9 cellular contexts compared by ENCODE assay signal in genomic region chr15:89662893-89663673, GRCh38. TPM values are rescaled to one million over a fixed set of nuclear protein-coding genes. Genes with fewer than 3 reads are reported as not detected.
DNase-seq lines count a peak whose midpoint lies in the region; ATAC-seq and TF ChIP-seq lines count a peak whose summit lies in the region.
"Had no signal": no experiment of that assay in that cellular context is flagged by ENCODE, and none has a peak within 500 bp of the region (broad histone marks: within the 10 kb centered on the region; RNA-seq: fewer than 3 reads in every experiment).

No MANE protein-coding gene starts in this region.

- H3K27me3 ChIP-seq in SK-N-SH (ENCODE audit: insufficient read depth), result no peaks in the 10 kb centered on the region

- H3K9ac ChIP-seq in SK-N-SH, result peak overlapping the region; percentile 34; the same call in 1 of the 2 replicates

- 0 out of 4 replicates have a peak, but pooled peaks of 1 of the 2 experiments have one; percentile 11 for TF ChIP-seq EP300 in SK-N-SH (IDR thresholded peaks at IDR 0.05; ENCODE audit: borderline replicate concordance in 1 of 2, low read depth in 1 of 2, low read length in 1 of 2)

- WGBS in SK-N-SH (ENCODE audit: low lambda C conversion rate), result 67% methylated on average over 8 of the region's 11 CpGs

- peaks cover 22% of the 10 kb centered on the region for H3K4me1 Mint-ChIP-seq in osteocyte (ENCODE audit: unreplicated experiment)
- no peaks in the 10 kb centered on the region for H3K4me1 Mint-ChIP-seq in stimulated activated naive CD8-positive, alpha-beta T cell treated with anti-CD3 and anti-CD28 coated beads, Interleukin-15, amount 100 ng/mL, for 72 hours

- H3K4me3 Mint-ChIP-seq in osteocyte (ENCODE audit: unreplicated experiment), result no peak overlapping the region
- no peak overlapping the region for H3K4me3 Mint-ChIP-seq in stimulated activated naive CD8-positive, alpha-beta T cell treated with anti-CD3 and anti-CD28 coated beads, Interleukin-15, amount 100 ng/mL, for 72 hours

- CTCF ChIA-PET in SK-N-SH (lab: Yijun Ruan, JAX), result interaction anchor here (1.5 to 3.2 kb wide), 2 partner anchors 10 to 16 kb away, joined by 8 to 21 read pairs; no protein-coding TSS in a partner anchor

- no peaks in the 10 kb centered on the region for H4K20me1 ChIP-seq in SK-N-SH (ENCODE audit: insufficient read depth)

- no peaks in the 10 kb centered on the region for H3K9me3 ChIP-seq in SK-N-SH

- H2AFZ ChIP-seq in SK-N-SH (ENCODE audit: low read depth), result peak overlapping the region; percentile 93

- peak overlapping the region; percentile 36 to 70 for H3K27ac ChIP-seq in SK-N-SH (ENCODE audit: low read depth in 2 of 2, low read length in 1 of 2)

- POLR2A ChIA-PET in SK-N-SH (lab: Yijun Ruan, JAX), result interaction anchor here (1.2 kb wide), 1 partner anchor 18 kb away, joined by 3 read pairs; no protein-coding TSS in a partner anchor

- H3K9me2 ChIP-seq in SK-N-SH, result no peaks in the 10 kb centered on the region

- TF ChIP-seq CTCF in SK-N-SH (IDR thresholded peaks at IDR 0.05) (no peak), foreskin fibroblast (IDR thresholded peaks at IDR 0.05; ENCODE audit: low read depth, low read length) (no peak), osteocyte (IDR thresholded peaks at IDR 0.05) (no peak)

- H3K36me3 Mint-ChIP-seq in osteocyte (ENCODE audit: unreplicated experiment), result no peaks in the 10 kb centered on the region

- H3K4me2 ChIP-seq in SK-N-SH, result peak overlapping the region; percentile 70

- peak; percentile 88 for DNase-seq in COLO829 (ENCODE audit: low spot score)
- no peak for DNase-seq in SK-N-SH
- DNase-seq in foreskin fibroblast, result peak; percentile 97 to 98
- DNase-seq in osteocyte (ENCODE audit: extremely low spot score, unreplicated experiment), result no peak
- no peak for DNase-seq in stimulated activated naive CD8-positive, alpha-beta T cell treated with anti-CD3 and anti-CD28 coated beads, Interleukin-15, amount 100 ng/mL, for 72 hours
- no peak for DNase-seq in stimulated activated CD4-positive, alpha-beta T cell treated with anti-CD3 and anti-CD28 coated beads, Interleukin-4, amount 100 ng/mL, for 4 hours
- DNase-seq: NCI-H510A treated with DMSO at 0.1 percent for 48 hours had no signal

- H3K36me3 ChIP-seq in SK-N-SH (replicated peaks in 1 of 2; ENCODE audit: control insufficient read depth in 1 of 2, insufficient read depth in 2 of 2, low read length in 1 of 2), result no peaks in the 10 kb centered on the region

- TF ChIP-seq RAD21 in SK-N-SH (IDR thresholded peaks at IDR 0.05; ENCODE audit: low read length), result no peak

- peaks cover 12 to 19% of the 10 kb centered on the region in 2 experiments; a peak in 3 of 4 replicates for H3K4me1 ChIP-seq in SK-N-SH (ENCODE audit: control insufficient read depth in 1 of 2, insufficient read depth in 2 of 2, low read depth in 1 of 2, low read length in 1 of 2)

- H3K27ac Mint-ChIP-seq in osteocyte (ENCODE audit: unreplicated experiment), result peak overlapping the region; percentile 92
- peak overlapping the region in 1 of 2 donors; percentile 15 for H3K27ac Mint-ChIP-seq in stimulated activated naive CD8-positive, alpha-beta T cell treated with anti-CD3 and anti-CD28 coated beads, Interleukin-15, amount 100 ng/mL, for 72 hours

- no peaks in the 10 kb centered on the region for H3K79me2 ChIP-seq in SK-N-SH (ENCODE audit: insufficient read depth)

- ATAC-seq in stimulated activated naive CD8-positive, alpha-beta T cell treated with anti-CD3 and anti-CD28 coated beads, Interleukin-15, amount 100 ng/mL, for 72 hours, result no peak
- ATAC-seq in HG03175 (IDR thresholded peaks at IDR 0.05; ENCODE audit: unreplicated experiment) (no peak), HG03354 (IDR thresholded peaks at IDR 0.05; ENCODE audit: poor library complexity, severe bottlenecking, unreplicated experiment) (no peak)

- no peaks in the 10 kb centered on the region for H3K9me3 Mint-ChIP-seq in osteocyte (ENCODE audit: unreplicated experiment)
- H3K9me3 Mint-ChIP-seq in stimulated activated naive CD8-positive, alpha-beta T cell treated with anti-CD3 and anti-CD28 coated beads, Interleukin-15, amount 100 ng/mL, for 72 hours, result no peaks in the 10 kb centered on the region

- H3K4me3 ChIP-seq in SK-N-SH (ENCODE audit: low read depth in 2 of 2, low read length in 1 of 2) (no peak overlapping the region), foreskin fibroblast (ENCODE audit: low read depth in 1 of 2, low read length in 2 of 2) (peak overlapping the region; percentile 28 to 55)

- peaks cover 2% of the 10 kb centered on the region for H3K27me3 Mint-ChIP-seq in osteocyte (ENCODE audit: unreplicated experiment)
- H3K27me3 Mint-ChIP-seq in stimulated activated naive CD8-positive, alpha-beta T cell treated with anti-CD3 and anti-CD28 coated beads, Interleukin-15, amount 100 ng/mL, for 72 hours, result peaks cover 81% of the 10 kb centered on the region

- peaks cover 22% of the 10 kb centered on the region for H3F3A ChIP-seq in SK-N-SH (replicated peaks; ENCODE audit: insufficient read depth)

TF ChIP-seq in SK-N-SH, 30 proteins besides CTCF, POLR2A, EP300 and RAD21 (continues in another document):
- TF ChIP-seq MEF2A (IDR thresholded peaks at IDR 0.05; ENCODE audit: borderline replicate concordance, low read depth) (no peak), GATA2 (CRISPR knock-in tag; IDR thresholded peaks at IDR 0.05) (no peak), TAF1 (IDR thresholded peaks at IDR 0.05; ENCODE audit: borderline replicate concordance, low read depth, low read length) (no peak), RXRA (IDR thresholded peaks at IDR 0.05; ENCODE audit: borderline replicate concordance, low read depth) (no peak), FOXJ3 (CRISPR knock-in tag; IDR thresholded peaks at IDR 0.05) (no peak), NRF1 (IDR thresholded peaks at IDR 0.05; ENCODE audit: low read depth, low read length) (no peak), TCF12 (IDR thresholded peaks at IDR 0.05) (no peak), RCOR1 (IDR thresholded peaks at IDR 0.05; ENCODE audit: low read length) (no peak), GABPA (IDR thresholded peaks at IDR 0.05; ENCODE audit: low read depth) (no peak; the same call in 1 of the 2 replicates), ELF1 (IDR thresholded peaks at IDR 0.05) (peak; percentile 60), POLR2AphosphoS5 (IDR thresholded peaks at IDR 0.05; ENCODE audit: low read depth, low read length) (no peak), FOXM1 (IDR thresholded peaks at IDR 0.05; ENCODE audit: low read depth) (no peak), FOSL2 (IDR thresholded peaks at IDR 0.05; ENCODE audit: borderline replicate concordance, low read depth) (peak; percentile 44; the same call in 1 of the 2 replicates)
- TF ChIP-seq, protein P1, sequence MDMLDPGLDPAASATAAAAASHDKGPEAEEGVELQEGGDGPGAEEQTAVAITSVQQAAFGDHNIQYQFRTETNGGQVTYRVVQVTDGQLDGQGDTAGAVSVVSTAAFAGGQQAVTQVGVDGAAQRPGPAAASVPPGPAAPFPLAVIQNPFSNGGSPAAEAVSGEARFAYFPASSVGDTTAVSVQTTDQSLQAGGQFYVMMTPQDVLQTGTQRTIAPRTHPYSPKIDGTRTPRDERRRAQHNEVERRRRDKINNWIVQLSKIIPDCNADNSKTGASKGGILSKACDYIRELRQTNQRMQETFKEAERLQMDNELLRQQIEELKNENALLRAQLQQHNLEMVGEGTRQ (IDR thresholded peaks at IDR 0.05; ENCODE audit: borderline replicate concordance, low read depth, low read length), result no peak
- TF ChIP-seq, protein P2, sequence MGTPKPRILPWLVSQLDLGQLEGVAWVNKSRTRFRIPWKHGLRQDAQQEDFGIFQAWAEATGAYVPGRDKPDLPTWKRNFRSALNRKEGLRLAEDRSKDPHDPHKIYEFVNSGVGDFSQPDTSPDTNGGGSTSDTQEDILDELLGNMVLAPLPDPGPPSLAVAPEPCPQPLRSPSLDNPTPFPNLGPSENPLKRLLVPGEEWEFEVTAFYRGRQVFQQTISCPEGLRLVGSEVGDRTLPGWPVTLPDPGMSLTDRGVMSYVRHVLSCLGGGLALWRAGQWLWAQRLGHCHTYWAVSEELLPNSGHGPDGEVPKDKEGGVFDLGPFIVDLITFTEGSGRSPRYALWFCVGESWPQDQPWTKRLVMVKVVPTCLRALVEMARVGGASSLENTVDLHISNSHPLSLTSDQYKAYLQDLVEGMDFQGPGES (IDR thresholded peaks at IDR 0.05; ENCODE audit: low read depth, low read length), result no peak

RNA-seq across cellular contexts. Expression of gene KIF7, which starts 7.8 kb away (rescaled TPM):
- 11.2 and 12.0 TPM in 2 replicates for polyA plus RNA-seq in SK-N-SH (2012; rRNA removed)
- polyA plus RNA-seq in SK-N-SH (2012; cell fraction: cytosol; rRNA removed), result 5.8 and 7.6 TPM in 2 replicates
- 26.1 and 33.6 TPM in 2 replicates for polyA plus RNA-seq in SK-N-SH (2012; cell fraction: nucleus; rRNA removed)
- 18.2 and 20.0 TPM in 2 replicates for total RNA-seq in osteocyte

RNA-seq across cellular contexts. Expression of gene PLIN1, which starts 16.1 kb away (rescaled TPM):
- 0.08 TPM in 2 replicates for polyA plus RNA-seq in SK-N-SH (2012; rRNA removed)
- polyA plus RNA-seq in SK-N-SH (2012; cell fraction: cytosol; rRNA removed), result 0.09 and 0.10 TPM in 2 replicates
- 0.39 and 0.40 TPM in 2 replicates for polyA plus RNA-seq in SK-N-SH (2012; cell fraction: nucleus; rRNA removed)
- total RNA-seq in osteocyte, result 0.70 and 0.84 TPM in 2 replicates

RNA-seq across cellular contexts. Expression of gene PEX11A, which starts 27.5 kb away (rescaled TPM):
- polyA plus RNA-seq in SK-N-SH (2012; rRNA removed), result 6.1 and 7.0 TPM in 2 replicates
- 5.9 and 6.6 TPM in 2 replicates for polyA plus RNA-seq in SK-N-SH (2012; cell fraction: cytosol; rRNA removed)
- polyA plus RNA-seq in SK-N-SH (2012; cell fraction: nucleus; rRNA removed), result 3.5 and 5.1 TPM in 2 replicates
- 4.6 and 5.6 TPM in 2 replicates for total RNA-seq in osteocyte

RNA-seq across cellular contexts. Expression of gene WDR93, which starts 27.5 kb away (rescaled TPM):
- 0.35 and 0.57 TPM in 2 replicates for polyA plus RNA-seq in SK-N-SH (2012; rRNA removed)
- polyA plus RNA-seq in SK-N-SH (2012; cell fraction: cytosol; rRNA removed), result 0.28 and 0.30 TPM in 2 replicates
- 0.25 and 0.49 TPM in 2 replicates for polyA plus RNA-seq in SK-N-SH (2012; cell fraction: nucleus; rRNA removed)
- total RNA-seq in osteocyte, result 0.19 TPM in 1 of 2 replicates, not detected in the other

Comparison
In these comparisons a context has a peak if more than half of its experiments do, and no peak if none do; other contexts are left out.
1. DNase-seq: peak in COLO829 (single experiment) and foreskin fibroblast (2 of 2); none in SK-N-SH (single experiment), osteocyte (single experiment), stimulated activated naive CD8-positive, alpha-beta T cell treated with anti-CD3 and anti-CD28 coated beads, Interleukin-15, amount 100 ng/mL, for 72 hours (0 of 2) and stimulated activated CD4-positive, alpha-beta T cell treated with anti-CD3 and anti-CD28 coated beads, Interleukin-4, amount 100 ng/mL, for 4 hours (0 of 2).
2. H3K4me3 ChIP-seq: peak in foreskin fibroblast (2 of 2); none in SK-N-SH (0 of 2).